Comparison of ENCODE assay signal across 1 cellular context in the genomic region with DNA sequence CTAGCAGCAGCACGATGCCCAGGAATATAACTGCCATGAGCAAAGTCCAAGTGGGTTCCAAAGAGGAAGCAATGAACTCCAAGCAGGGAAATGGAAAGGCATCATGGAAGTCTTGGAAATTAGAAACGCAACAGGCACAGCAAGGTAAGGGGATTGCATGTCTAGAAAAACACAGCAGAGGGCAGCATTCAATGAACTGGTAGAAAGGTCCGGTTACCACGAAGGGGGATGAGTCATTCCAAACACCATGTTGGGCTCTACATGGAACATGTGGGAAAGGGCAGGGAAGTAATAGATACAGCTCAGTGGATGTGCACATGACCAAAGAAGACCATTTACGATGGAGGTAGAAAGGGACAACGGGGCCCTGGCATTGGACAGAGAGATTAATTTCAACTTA.
TF ChIP-seq lines count a peak whose summit lies in the region.

No MANE protein-coding gene starts in this region.

TF ChIP-seq in WTC11, 78 proteins besides CTCF, POLR2A, EP300 and RAD21 (continued from another document):
- TF ChIP-seq, protein P1, sequence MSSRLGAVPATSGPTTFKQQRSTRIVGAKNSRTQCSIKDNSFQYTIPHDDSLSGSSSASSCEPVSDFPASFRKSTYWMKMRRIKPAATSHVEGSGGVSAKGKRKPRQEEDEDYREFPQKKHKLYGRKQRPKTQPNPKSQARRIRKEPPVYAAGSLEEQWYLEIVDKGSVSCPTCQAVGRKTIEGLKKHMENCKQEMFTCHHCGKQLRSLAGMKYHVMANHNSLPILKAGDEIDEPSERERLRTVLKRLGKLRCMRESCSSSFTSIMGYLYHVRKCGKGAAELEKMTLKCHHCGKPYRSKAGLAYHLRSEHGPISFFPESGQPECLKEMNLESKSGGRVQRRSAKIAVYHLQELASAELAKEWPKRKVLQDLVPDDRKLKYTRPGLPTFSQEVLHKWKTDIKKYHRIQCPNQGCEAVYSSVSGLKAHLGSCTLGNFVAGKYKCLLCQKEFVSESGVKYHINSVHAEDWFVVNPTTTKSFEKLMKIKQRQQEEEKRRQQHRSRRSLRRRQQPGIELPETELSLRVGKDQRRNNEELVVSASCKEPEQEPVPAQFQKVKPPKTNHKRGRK (CRISPR knock-in tag; IDR thresholded peaks at IDR 0.05; ENCODE audit: borderline replicate concordance): no peak
- no peak for TF ChIP-seq MXD4 (CRISPR knock-in tag; IDR thresholded peaks at IDR 0.05; ENCODE audit: borderline replicate concordance)
- TF ChIP-seq SMAD3 (CRISPR knock-in tag; IDR thresholded peaks at IDR 0.05; ENCODE audit: borderline replicate concordance): no peak
- TF ChIP-seq FOXP1 (CRISPR knock-in tag; IDR thresholded peaks at IDR 0.05; ENCODE audit: borderline replicate concordance): no peak
- TF ChIP-seq NFE2L1 (CRISPR knock-in tag; IDR thresholded peaks at IDR 0.05): no peak
- TF ChIP-seq SP1 (CRISPR knock-in tag; conservative IDR thresholded peaks at IDR 0.05): no peak
TF ChIP-seq in WTC11: peak in this region for 0.
